In genomic region chr6:43271103-43271815, GRCh38 we compare ENCODE assay signal across 25 cellular contexts. TPM values are rescaled to one million over a fixed set of nuclear protein-coding genes. Genes with fewer than 3 reads are reported as not detected.
DNase-seq lines count a peak whose midpoint lies in the region; ATAC-seq and TF ChIP-seq lines count a peak whose summit lies in the region.
"Had no signal": no experiment of that assay in that cellular context is flagged by ENCODE, and none has a peak within 500 bp of the region (broad histone marks: within the 10 kb centered on the region; RNA-seq: fewer than 3 reads in every experiment).

No MANE protein-coding gene starts in this region.

- H3K27ac ChIP-seq in OCI-LY7 (ENCODE audit: low read depth, low read length, poor library complexity, severe bottlenecking) (no peak overlapping the region), liver (ENCODE audit: low read depth in 1 of 2, low read length in 2 of 2) (peak overlapping the region; percentile 61 to 70), transverse colon (peak overlapping the region; percentile 79 to 88 (median 83))
- H3K27ac ChIP-seq: gastrocnemius medialis, psoas muscle, upper lobe of left lung had no signal

- H3K4me1 Mint-ChIP-seq in activated T-cell treated with anti-CD3 and anti-CD28 coated beads, Interleukin-2, amount 50 U/mL, for 72 hours (ENCODE audit: low read depth) = peaks cover 17% of the 10 kb centered on the region

- H3K27me3 ChIP-seq in liver (ENCODE audit: control insufficient read depth in 4 of 4, insufficient read depth in 4 of 4, low read length in 3 of 4) (no peaks in the 10 kb centered on the region), transverse colon (peaks cover 17% of the 10 kb centered on the region)

- no peak for ATAC-seq in activated T-cell treated with anti-CD3 and anti-CD28 coated beads, Interleukin-2, amount 50 U/mL, for 72 hours (replicated peaks in 1 of 2)
- no peak for ATAC-seq in GM21529 (IDR thresholded peaks at IDR 0.05; ENCODE audit: unreplicated experiment)
- ATAC-seq: gastrocnemius medialis; naive thymus-derived CD4-positive, alpha-beta T cell; Panc1; psoas muscle had no signal

- no peaks in the 10 kb centered on the region for H3K9me2 ChIP-seq in OCI-LY7 (ENCODE audit: insufficient read depth, low read length)

- CTCF ChIA-PET in OCI-LY7 (lab: Charles Lee; ENCODE audit: unreplicated experiment) = no interaction called here

- intact Hi-C loops in OCI-LY7 (cut with micrococcal nuclease; ENCODE audit: unreplicated experiment) (loop anchor here (5.0 kb wide), 2 partner anchors 61 to 111 kb away; no protein-coding TSS in a partner anchor), transverse colon (cut with DNase I; ENCODE audit: low total_unique reads) (no loop called here)

- H4K20me1 ChIP-seq in OCI-LY7 (ENCODE audit: insufficient read depth, low read length) = no peaks in the 10 kb centered on the region

- peak; percentile 6 for DNase-seq in NCI-H2029 treated with DMSO at 0.1 percent for 48 hours (lab: John Stamatoyannopoulos, UW)
- DNase-seq in NCI-H2029 (lab: John Stamatoyannopoulos, UW) = no peak
- DNase-seq in OCI-LY7 (ENCODE audit: low spot score) = peak; percentile 78
- no peak for DNase-seq in transverse colon
- DNase-seq in activated T-cell treated with anti-CD3 and anti-CD28 coated beads, Interleukin-2, amount 50 U/mL, for 72 hours = no peak
- DNase-seq in activated CD4-positive, alpha-beta T cell treated with anti-CD3 and anti-CD28 coated beads, Interleukin-2, amount 50 U/mL, for 1 hour = no peak
- DNase-seq: activated CD4-positive, alpha-beta T cell treated with anti-CD3 and anti-CD28 coated beads, Interleukin-2, amount 10 ng/mL, durations not matched to agents 24 days and 14 days; activated T-cell treated with anti-CD3 and anti-CD28 coated beads for 4 hours; CD4-positive, CD25-positive, alpha-beta regulatory T cell; cortex of kidney; DND-41; gastrocnemius medialis; HFFc6; naive thymus-derived CD4-positive, alpha-beta T cell; NCI-H146; stimulated activated naive CD4-positive, alpha-beta T cell; upper lobe of left lung had no signal

- 62% methylated on average over 8 of the region's 8 CpGs for WGBS in liver
- 73% methylated on average over 8 of the region's 8 CpGs; no CpG with 5 or more reads in 1 of the 2 donors for WGBS in transverse colon (ENCODE audit: low coverage in 1 of 2), 2 donors

- peaks cover 37% of the 10 kb centered on the region for H3K27me3 Mint-ChIP-seq in activated T-cell treated with anti-CD3 and anti-CD28 coated beads, Interleukin-2, amount 50 U/mL, for 72 hours (ENCODE audit: low read depth)
- H3K27me3 Mint-ChIP-seq: activated naive CD8-positive, alpha-beta T cell had no signal

- H2AFZ ChIP-seq in OCI-LY7 (ENCODE audit: low read length) = peak overlapping the region; percentile 3; the same call in 1 of the 2 replicates

- no peak for TF ChIP-seq RAD21 in liver (IDR thresholded peaks at IDR 0.05)

- no peak for TF ChIP-seq EP300 in transverse colon (IDR thresholded peaks at IDR 0.05; ENCODE audit: low read depth)

- POLR2A ChIA-PET in OCI-LY7 (lab: Charles Lee) = interaction anchor here (0.6 kb wide), 1 partner anchor 77 kb away, joined by 8 read pairs; no protein-coding TSS in a partner anchor

- no TSS peak for BruUV-seq in OCI-LY7 (replicated peaks; lab: Mats Ljungman, UMichigan)

- no peaks in the 10 kb centered on the region for H3K9me3 ChIP-seq in OCI-LY7 (ENCODE audit: low read length)
- H3K9me3 ChIP-seq in liver (ENCODE audit: control insufficient read depth in 4 of 4, low read length in 3 of 4) = no peaks in the 10 kb centered on the region
- H3K9me3 ChIP-seq in transverse colon = no peaks in the 10 kb centered on the region
- H3K9me3 ChIP-seq: gastrocnemius medialis, psoas muscle, upper lobe of left lung had no signal

- H3K9ac ChIP-seq in liver (ENCODE audit: low read depth in 1 of 2, low read length in 2 of 2) = no peak overlapping the region

- no peaks in the 10 kb centered on the region for H3K36me3 Mint-ChIP-seq in activated T-cell treated with anti-CD3 and anti-CD28 coated beads, Interleukin-2, amount 50 U/mL, for 72 hours (ENCODE audit: insufficient read depth in 2 of 2)
- H3K36me3 Mint-ChIP-seq: activated naive CD8-positive, alpha-beta T cell; CD4-positive, CD25-positive, alpha-beta regulatory T cell had no signal

- TF ChIP-seq CTCF in OCI-LY7 (conservative IDR thresholded peaks at IDR 0.05; ENCODE audit: low read length) = no peak
- no peak for TF ChIP-seq CTCF in liver (IDR thresholded peaks at IDR 0.05; ENCODE audit: low read depth, low read length, missing input control)
- TF ChIP-seq CTCF in transverse colon (IDR thresholded peaks at IDR 0.05) = no peak

- H3K4me3 ChIP-seq in OCI-LY7 (ENCODE audit: low read depth, low read length, poor library complexity, severe bottlenecking) (no peak overlapping the region), liver (ENCODE audit: low read depth in 1 of 3, low read length in 3 of 3) (peak overlapping the region in 2 of 3 donors; percentile 17 to 21), transverse colon (no peak overlapping the region)
- H3K4me3 ChIP-seq: gastrocnemius medialis, lung, psoas muscle, upper lobe of left lung had no signal

- no peaks in the 10 kb centered on the region for H3K79me2 ChIP-seq in OCI-LY7 (ENCODE audit: insufficient read depth, low read depth, low read length)

- H3K36me3 ChIP-seq in OCI-LY7 (ENCODE audit: insufficient read depth, low read length) (no peaks in the 10 kb centered on the region), liver (ENCODE audit: control insufficient read depth in 4 of 4, insufficient read depth in 3 of 4, low read depth in 1 of 4, low read length in 3 of 4) (no peaks in the 10 kb centered on the region), transverse colon (no peaks in the 10 kb centered on the region)
- H3K36me3 ChIP-seq: gastrocnemius medialis, upper lobe of left lung had no signal

- H3K27ac Mint-ChIP-seq in activated T-cell treated with anti-CD3 and anti-CD28 coated beads, Interleukin-2, amount 50 U/mL, for 72 hours = no peak overlapping the region
- H3K27ac Mint-ChIP-seq: activated CD4-positive, alpha-beta T cell treated with anti-CD3 and anti-CD28 coated beads, Interleukin-2, amount 10 ng/mL, durations not matched to agents 24 days and 14 days; activated naive CD8-positive, alpha-beta T cell; CD4-positive, CD25-positive, alpha-beta regulatory T cell; HFFc6 had no signal

- no peak for TF ChIP-seq POLR2A in transverse colon (IDR thresholded peaks at IDR 0.05)

- in situ Hi-C loops in transverse colon (cut with MboI; ENCODE audit: low pct_ligation_motif_present in 1 of 4, low pct_unique_long_range_greater_than_20kb in 1 of 4, low sequenced_read_pairs in 3 of 4) = no loop called here

- no peak overlapping the region for H3K4me3 Mint-ChIP-seq in activated T-cell treated with anti-CD3 and anti-CD28 coated beads, Interleukin-2, amount 50 U/mL, for 72 hours
- H3K4me3 Mint-ChIP-seq: activated CD4-positive, alpha-beta T cell treated with anti-CD3 and anti-CD28 coated beads, Interleukin-2, amount 10 ng/mL, durations not matched to agents 24 days and 14 days; activated naive CD8-positive, alpha-beta T cell; brain; HFFc6 had no signal

- peaks cover 32% of the 10 kb centered on the region for H3K4me1 ChIP-seq in OCI-LY7 (ENCODE audit: insufficient read depth, low read length, poor library complexity, severe bottlenecking)
- H3K4me1 ChIP-seq in liver (ENCODE audit: control insufficient read depth in 4 of 4, insufficient read depth in 4 of 4, low read length in 3 of 4) = peaks cover 27 to 79% (median 65%) of the 10 kb centered on the region in 4 donors
- H3K4me1 ChIP-seq in transverse colon = peaks cover 43 to 69% (median 60%) of the 10 kb centered on the region in 4 donors

- H3K4me2 ChIP-seq in OCI-LY7 (ENCODE audit: low read length) = peak overlapping the region; percentile 44

- no peaks in the 10 kb centered on the region for H3K9me3 Mint-ChIP-seq in activated T-cell treated with anti-CD3 and anti-CD28 coated beads, Interleukin-2, amount 50 U/mL, for 72 hours
- H3K9me3 Mint-ChIP-seq: activated CD4-positive, alpha-beta T cell treated with anti-CD3 and anti-CD28 coated beads, Interleukin-2, amount 10 ng/mL, durations not matched to agents 24 days and 14 days; brain; CD4-positive, CD25-positive, alpha-beta regulatory T cell; HFFc6 had no signal

TF ChIP-seq in liver, 16 proteins besides CTCF, POLR2A, EP300 and RAD21 (continues in another document):
- no peak for TF ChIP-seq GABPA (IDR thresholded peaks at IDR 0.05 in 1 of 2, conservative IDR thresholded peaks at IDR 0.05 in 1 of 2)

RNA-seq across cellular contexts. Expression of gene SLC22A7, which starts 26.8 kb away (rescaled TPM):
- not detected in 2 replicates for total RNA-seq in OCI-LY7 (2014; rRNA removed; shearing (Covaris generic))
- total RNA-seq in OCI-LY7 (2022) (not detected in 2 replicates), liver (100 to 1,000 TPM; 143 to 495 TPM), transverse colon (not detected)
- polyA plus RNA-seq in liver = 100 to 1,000 TPM; 172 to 284 TPM
- not detected for total RNA-seq in activated T-cell treated with anti-CD3 and anti-CD28 coated beads, Interleukin-2, amount 50 U/mL, for 72 hours
- total RNA-seq: activated CD4-positive, alpha-beta T cell treated with anti-CD3 and anti-CD28 coated beads, Interleukin-2, amount 10 ng/mL, durations not matched to agents 24 days and 14 days; CD4-positive, CD25-positive, alpha-beta regulatory T cell; HFFc6; HT-29; lung; naive thymus-derived CD4-positive, alpha-beta T cell; psoas muscle; upper lobe of left lung had no signal
- polyA plus RNA-seq: CD4-positive, CD25-positive, alpha-beta regulatory T cell; lung; naive thymus-derived CD4-positive, alpha-beta T cell; psoas muscle had no signal

RNA-seq across cellular contexts. Expression of gene TTBK1, which starts 28.0 kb away (rescaled TPM):
- 0.05 and 0.35 TPM in 2 replicates for total RNA-seq in OCI-LY7 (2014; rRNA removed; shearing (Covaris generic))
- total RNA-seq in OCI-LY7 (2022) (1.5 and 1.7 TPM in 2 replicates), liver (1 to 10 TPM in 1 of 2 donors, under 1 TPM in 1; 0.14 to 1.2 TPM), transverse colon (1 to 10 TPM in 1 of 4 donors, under 1 TPM in 3; 0.20 to 1.1 (median 0.36) TPM)
- under 1 TPM; 0.18 to 0.70 TPM for polyA plus RNA-seq in liver
- 1 to 10 TPM; 1.1 to 1.2 TPM for total RNA-seq in activated T-cell treated with anti-CD3 and anti-CD28 coated beads, Interleukin-2, amount 50 U/mL, for 72 hours
- total RNA-seq: HFFc6, psoas muscle had no signal
- polyA plus RNA-seq: CD4-positive, CD25-positive, alpha-beta regulatory T cell; naive thymus-derived CD4-positive, alpha-beta T cell had no signal

RNA-seq across cellular contexts. Expression of gene CRIP3, which starts 37.4 kb away (rescaled TPM):
- 2.7 and 2.9 TPM in 2 replicates for total RNA-seq in OCI-LY7 (2014; rRNA removed; shearing (Covaris generic))
- total RNA-seq in OCI-LY7 (2022) = 1.7 TPM in 1 of 2 replicates, not detected in the other
- 1 to 10 TPM; 1.1 to 1.6 TPM for total RNA-seq in liver
- 1 to 10 TPM; 3.2 to 9.5 TPM for polyA plus RNA-seq in liver
- 1 to 10 TPM in 1 of 4 donors, under 1 TPM in 1, not detected in 2; 0.82 to 1.4 TPM for total RNA-seq in transverse colon
- under 1 TPM; 0.82 to 0.90 TPM for total RNA-seq in activated T-cell treated with anti-CD3 and anti-CD28 coated beads, Interleukin-2, amount 50 U/mL, for 72 hours
- total RNA-seq: HFFc6, HT-29 had no signal
- polyA plus RNA-seq: naive thymus-derived CD4-positive, alpha-beta T cell had no signal

RNA-seq across cellular contexts. Expression of gene DNPH1, which starts 42.0 kb away (rescaled TPM):
- 111 and 126 TPM in 2 replicates for total RNA-seq in OCI-LY7 (2014; rRNA removed; shearing (Covaris generic))
- total RNA-seq in OCI-LY7 (2022) = 58.7 and 65.5 TPM in 2 replicates
- total RNA-seq in liver = 10 to 100 TPM; 53.2 to 59.8 TPM
- polyA plus RNA-seq in liver = 100 to 1,000 TPM; 147 to 195 TPM
- total RNA-seq in transverse colon = 100 to 1,000 TPM in 3 of 4 donors, 10 to 100 TPM in 1; 16.1 to 367 (median 128) TPM
- 10 to 100 TPM; 38.3 to 42.3 TPM for total RNA-seq in activated T-cell treated with anti-CD3 and anti-CD28 coated beads, Interleukin-2, amount 50 U/mL, for 72 hours

Comparison
In these comparisons a context has a peak if more than half of its experiments do, and no peak if none do; other contexts are left out.
1. DNase-seq: peak in NCI-H2029 treated with DMSO at 0.1 percent for 48 hours (single experiment) and OCI-LY7 (single experiment); none in NCI-H2029 (single experiment), transverse colon (single experiment), activated T-cell treated with anti-CD3 and anti-CD28 coated beads, Interleukin-2, amount 50 U/mL, for 72 hours (0 of 2) and activated CD4-positive, alpha-beta T cell treated with anti-CD3 and anti-CD28 coated beads, Interleukin-2, amount 50 U/mL, for 1 hour (single experiment).
2. H3K4me3 ChIP-seq: peak in liver (2 of 3); none in OCI-LY7 (single experiment) and transverse colon (0 of 4).
3. RNA of gene SLC22A7, which starts 26.8 kb away (total RNA-seq): 143 to 495 TPM in liver; not detected in OCI-LY7, not detected in transverse colon and not detected in activated T-cell treated with anti-CD3 and anti-CD28 coated beads, Interleukin-2, amount 50 U/mL, for 72 hours; every median in the first group is over 100 times any median in the second.